Comparison of ENCODE assay signal across 26 cellular contexts in the genomic region with DNA sequence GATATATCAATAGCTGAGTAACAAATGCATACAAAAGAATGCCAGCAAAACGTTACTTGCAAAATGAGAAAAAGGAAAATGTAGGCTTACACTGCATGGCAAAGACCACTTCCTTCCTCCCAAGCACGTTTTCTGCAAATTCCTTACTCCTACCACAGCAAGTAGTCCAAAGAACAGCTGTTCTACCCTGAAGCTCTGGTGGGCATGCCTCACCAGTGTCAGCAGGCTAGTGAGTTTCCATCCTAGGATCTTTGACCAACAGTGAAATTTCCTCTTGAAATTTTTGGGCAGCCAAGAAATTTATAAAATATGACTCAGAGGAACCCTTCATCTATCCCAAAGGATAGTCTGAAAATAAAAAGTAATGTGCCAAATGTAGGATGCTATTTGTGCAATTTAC.
"Had no signal": no experiment of that assay in that cellular context is flagged by ENCODE, and none has a peak within 500 bp of the region (broad histone marks: within the 10 kb centered on the region; RNA-seq: fewer than 3 reads in every experiment).

No MANE protein-coding gene starts in this region.

- ATAC-seq: esophagus mucosa; foreskin keratinocyte; heart left ventricle; left colon; naive thymus-derived CD8-positive, alpha-beta T cell; pancreas had no signal

- H3K4me1 ChIP-seq: prostate gland, testis, uterus had no signal

- H3K9me3 ChIP-seq: pancreas, prostate gland, right atrium auricular region, testis, uterus had no signal

- DNase-seq: activated CD4-positive, alpha-beta T cell treated with anti-CD3 and anti-CD28 coated beads for 4 hours; activated CD4-positive, alpha-beta T cell treated with anti-CD3 and anti-CD28 coated beads, Interleukin-2, amount 50 U/mL, for 48 hours; activated CD8-positive, alpha-beta memory T cell treated with anti-CD3 and anti-CD28 coated beads for 24 hours; activated effector memory CD4-positive, alpha-beta T cell treated with Interleukin-2 at 50 U/mL for 16 hours; activated naive CD4-positive, alpha-beta T cell treated with Interleukin-2 at 50 U/mL for 16 hours; activated naive CD8-positive, alpha-beta T cell treated with anti-CD3 and anti-CD28 coated beads for 36 hours; caudate nucleus; foreskin keratinocyte; heart left ventricle; hypothalamus; immature natural killer cell; kidney; left colon; mammary epithelial cell; naive thymus-derived CD8-positive, alpha-beta T cell; nucleus accumbens; pancreas; spleen; stimulated activated naive CD4-positive, alpha-beta T cell treated with Interleukin-2 at 50 U/mL for 16 hours; T-helper 9 cell; testis; uterus had no signal

- H3K4me3 ChIP-seq: heart left ventricle, pancreas, prostate gland, right atrium auricular region, spleen, testis, uterus had no signal

- H3K36me3 ChIP-seq: pancreas, right atrium auricular region, uterus had no signal

- H3K27me3 ChIP-seq: foreskin keratinocyte, heart left ventricle, pancreas, right atrium auricular region, spleen, testis, uterus had no signal

- H3K27ac ChIP-seq: foreskin keratinocyte, heart left ventricle, pancreas, right atrium auricular region, spleen, testis, uterus, VCaP had no signal
